Comparison of ENCODE assay signal across 29 cellular contexts in the genomic region with DNA sequence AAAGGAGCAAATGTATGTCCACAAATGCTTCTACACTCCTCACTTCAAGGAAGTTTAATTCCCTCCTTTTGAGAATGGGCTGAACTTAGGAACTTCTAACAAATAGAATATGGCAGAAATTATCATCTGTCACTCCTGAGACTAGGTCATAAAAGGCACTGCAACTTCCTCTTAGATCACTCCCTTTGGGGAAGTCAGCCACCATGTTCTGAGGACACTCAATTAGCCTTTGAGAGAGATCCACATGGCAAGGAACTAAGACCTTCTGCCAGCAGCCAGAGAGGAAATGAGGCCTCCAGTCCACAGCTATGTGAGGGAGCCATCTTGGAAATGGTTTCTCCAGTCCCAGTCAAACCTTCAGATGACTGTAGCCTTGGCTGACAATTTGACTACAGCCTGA.
"Had no signal": no experiment of that assay in that cellular context is flagged by ENCODE, and none has a peak within 500 bp of the region (broad histone marks: within the 10 kb centered on the region; RNA-seq: fewer than 3 reads in every experiment).

No MANE protein-coding gene starts in this region.

- FAIRE-seq: colon, keratinocyte, pancreas, small intestine had no signal

- H3K27ac ChIP-seq: adrenal gland, body of pancreas, esophagus muscularis mucosa, foreskin keratinocyte, heart right ventricle, pancreas, psoas muscle, sigmoid colon, vagina had no signal

- H3K27me3 ChIP-seq: adrenal gland, body of pancreas, esophagus muscularis mucosa, pancreas, sigmoid colon, vagina had no signal

- DNase-seq: activated CD4-positive, alpha-beta T cell treated with anti-CD3 and anti-CD28 coated beads for 36 hours; activated CD4-positive, CD25-positive, alpha-beta regulatory T cell; activated CD8-positive, alpha-beta T cell treated with anti-CD3 and anti-CD28 coated beads, Interleukin-2, amount 10 ng/mL, durations not matched to agents 7 days and 5 days; activated naive CD4-positive, alpha-beta T cell treated with anti-CD3 and anti-CD28 coated beads for 36 hours; activated naive CD8-positive, alpha-beta T cell treated with anti-CD3 and anti-CD28 coated beads for 36 hours; activated T-cell treated with anti-CD3 and anti-CD28 coated beads for 4 hours; activated T-cell treated with anti-CD3 and anti-CD28 coated beads, Interleukin-2, amount 50 U/mL, for 72 hours; adrenal gland; aorta; body of pancreas; dermis blood vessel endothelial cell; effector CD4-positive, alpha-beta T cell; foreskin keratinocyte; heart right ventricle; left cardiac atrium; left ventricle myocardium superior; mammary epithelial cell; pancreas; psoas muscle; sigmoid colon; small intestine; stimulated activated CD4-positive, alpha-beta T cell treated with anti-CD3 and anti-CD28 coated beads, Interleukin-4, amount 100 ng/mL, for 24 hours; stimulated activated naive CD8-positive, alpha-beta T cell treated with anti-CD3 and anti-CD28 coated beads, Interleukin-15, amount 100 ng/mL, for 72 hours; substantia nigra had no signal

- H3K4me1 ChIP-seq: adrenal gland, body of pancreas, esophagus muscularis mucosa, foreskin keratinocyte, heart right ventricle, pancreas, psoas muscle, sigmoid colon, vagina had no signal

- H3K9me3 ChIP-seq: adrenal gland, pancreas, vagina had no signal

- H3K36me3 ChIP-seq: adrenal gland, esophagus muscularis mucosa, heart right ventricle, pancreas, sigmoid colon, vagina had no signal

- H3K4me3 ChIP-seq: adrenal gland, body of pancreas, esophagus muscularis mucosa, heart right ventricle, pancreas, psoas muscle, sigmoid colon, vagina had no signal

- ATAC-seq: activated CD4-positive, alpha-beta T cell treated with anti-CD3 and anti-CD28 coated beads for 36 hours; activated CD8-positive, alpha-beta T cell treated with anti-CD3 and anti-CD28 coated beads, Interleukin-2, amount 10 ng/mL, durations not matched to agents 7 days and 5 days; activated T-cell treated with anti-CD3 and anti-CD28 coated beads, Interleukin-2, amount 50 U/mL, for 72 hours; body of pancreas; foreskin keratinocyte; heart right ventricle; left cardiac atrium; left ventricle myocardium superior; pancreas; psoas muscle; stimulated activated effector memory CD8-positive, alpha-beta T cell treated with anti-CD3 and anti-CD28 coated beads, Interleukin-12 subunit alpha, Interleukin-12 subunit beta, amount 100 ng/mL, for 72 hours; stimulated activated naive CD8-positive, alpha-beta T cell treated with anti-CD3 and anti-CD28 coated beads, Interleukin-15, amount 100 ng/mL, for 72 hours had no signal
